ENCODE assay signal across 20 cellular contexts in genomic region chr2:137772451-137772850, GRCh38.
"Had no signal": no experiment of that assay in that cellular context is flagged by ENCODE, and none has a peak within 500 bp of the region (broad histone marks: within the 10 kb centered on the region; RNA-seq: fewer than 3 reads in every experiment).

No MANE protein-coding gene starts in this region.

- ATAC-seq: left colon; left ventricle myocardium superior; natural killer cell treated with Interleukin-12 subunit alpha and Interleukin-12 subunit beta and Interleukin-15 and Interleukin-18, amount 100 ng/mL, for 72 hours; psoas muscle; right lobe of liver; stimulated activated memory B cell treated with anti-CD40 and anti-IgM and Interleukin-4, amounts not matched to agents 10 μg/mL and 1 μg/mL and 100 μg/mL, for 72 hours had no signal

- DNase-seq: effector CD4-positive, alpha-beta T cell; foreskin melanocyte; head of caudate nucleus; hippocampal formation; left colon; left ventricle myocardium superior; mesenchymal stem cell; midbrain; psoas muscle; retina; right lobe of liver; stimulated activated CD4-positive, alpha-beta T cell treated with anti-CD3 and anti-CD28 coated beads, Interleukin-4, amount 100 ng/mL, for 24 hours; transverse colon had no signal

- H3K4me1 ChIP-seq: psoas muscle, right lobe of liver, transverse colon had no signal

- H3K9me3 ChIP-seq: neutrophil, right lobe of liver, thoracic aorta, transverse colon had no signal

- H3K4me3 ChIP-seq: coronary artery, lung, psoas muscle, right lobe of liver, thoracic aorta, transverse colon had no signal

- H3K9me3 Mint-ChIP-seq: stimulated activated memory B cell treated with anti-CD40 and anti-IgM and Interleukin-4, amounts not matched to agents 10 μg/mL and 1 μg/mL and 100 μg/mL, for 72 hours had no signal

- H3K27me3 ChIP-seq: neutrophil, right lobe of liver, transverse colon had no signal

- H3K4me1 Mint-ChIP-seq: stimulated activated memory B cell treated with anti-CD40 and anti-IgM and Interleukin-4, amounts not matched to agents 10 μg/mL and 1 μg/mL and 100 μg/mL, for 72 hours had no signal

- H3K36me3 Mint-ChIP-seq: natural killer cell treated with Interleukin-12 subunit alpha and Interleukin-12 subunit beta and Interleukin-15 and Interleukin-18, amount 100 ng/mL, for 72 hours; stimulated activated memory B cell treated with anti-CD40 and anti-IgM and Interleukin-4, amounts not matched to agents 10 μg/mL and 1 μg/mL and 100 μg/mL, for 72 hours had no signal

- H3K27me3 Mint-ChIP-seq: natural killer cell treated with Interleukin-12 subunit alpha and Interleukin-12 subunit beta and Interleukin-15 and Interleukin-18, amount 100 ng/mL, for 72 hours; stimulated activated naive CD8-positive, alpha-beta T cell treated with anti-CD3 and anti-CD28 coated beads, Interleukin-15, Interleukin-2, amounts not matched to agents 100 ng/mL and 50 ng/mL, for 24 hours had no signal

- H3K4me3 Mint-ChIP-seq: natural killer cell treated with Interleukin-12 subunit alpha and Interleukin-12 subunit beta and Interleukin-15 and Interleukin-18, amount 100 ng/mL, for 72 hours; stimulated activated memory B cell treated with anti-CD40 and anti-IgM and Interleukin-4, amounts not matched to agents 10 μg/mL and 1 μg/mL and 100 μg/mL, for 72 hours; stimulated activated naive CD8-positive, alpha-beta T cell treated with anti-CD3 and anti-CD28 coated beads, Interleukin-15, Interleukin-2, amounts not matched to agents 100 ng/mL and 50 ng/mL, for 24 hours had no signal

- H3K27ac Mint-ChIP-seq: natural killer cell treated with Interleukin-12 subunit alpha and Interleukin-12 subunit beta and Interleukin-15 and Interleukin-18, amount 100 ng/mL, for 72 hours; stimulated activated memory B cell treated with anti-CD40 and anti-IgM and Interleukin-4, amounts not matched to agents 10 μg/mL and 1 μg/mL and 100 μg/mL, for 72 hours; stimulated activated naive CD8-positive, alpha-beta T cell treated with anti-CD3 and anti-CD28 coated beads, Interleukin-15, Interleukin-2, amounts not matched to agents 100 ng/mL and 50 ng/mL, for 24 hours had no signal

- H3K27ac ChIP-seq: coronary artery, neutrophil, psoas muscle, right lobe of liver, thoracic aorta, transverse colon had no signal

- H3K36me3 ChIP-seq: neutrophil, right lobe of liver, thoracic aorta, transverse colon had no signal
